In genomic region chr12:57849035-57849434, GRCh38 we compare ENCODE assay signal across 1 cellular context.
TF ChIP-seq lines count a peak whose summit lies in the region.

No MANE protein-coding gene starts in this region.

TF ChIP-seq in HEK293, 187 proteins besides CTCF, POLR2A, EP300 and RAD21 (continued from another document):
- TF ChIP-seq, protein P1, sequence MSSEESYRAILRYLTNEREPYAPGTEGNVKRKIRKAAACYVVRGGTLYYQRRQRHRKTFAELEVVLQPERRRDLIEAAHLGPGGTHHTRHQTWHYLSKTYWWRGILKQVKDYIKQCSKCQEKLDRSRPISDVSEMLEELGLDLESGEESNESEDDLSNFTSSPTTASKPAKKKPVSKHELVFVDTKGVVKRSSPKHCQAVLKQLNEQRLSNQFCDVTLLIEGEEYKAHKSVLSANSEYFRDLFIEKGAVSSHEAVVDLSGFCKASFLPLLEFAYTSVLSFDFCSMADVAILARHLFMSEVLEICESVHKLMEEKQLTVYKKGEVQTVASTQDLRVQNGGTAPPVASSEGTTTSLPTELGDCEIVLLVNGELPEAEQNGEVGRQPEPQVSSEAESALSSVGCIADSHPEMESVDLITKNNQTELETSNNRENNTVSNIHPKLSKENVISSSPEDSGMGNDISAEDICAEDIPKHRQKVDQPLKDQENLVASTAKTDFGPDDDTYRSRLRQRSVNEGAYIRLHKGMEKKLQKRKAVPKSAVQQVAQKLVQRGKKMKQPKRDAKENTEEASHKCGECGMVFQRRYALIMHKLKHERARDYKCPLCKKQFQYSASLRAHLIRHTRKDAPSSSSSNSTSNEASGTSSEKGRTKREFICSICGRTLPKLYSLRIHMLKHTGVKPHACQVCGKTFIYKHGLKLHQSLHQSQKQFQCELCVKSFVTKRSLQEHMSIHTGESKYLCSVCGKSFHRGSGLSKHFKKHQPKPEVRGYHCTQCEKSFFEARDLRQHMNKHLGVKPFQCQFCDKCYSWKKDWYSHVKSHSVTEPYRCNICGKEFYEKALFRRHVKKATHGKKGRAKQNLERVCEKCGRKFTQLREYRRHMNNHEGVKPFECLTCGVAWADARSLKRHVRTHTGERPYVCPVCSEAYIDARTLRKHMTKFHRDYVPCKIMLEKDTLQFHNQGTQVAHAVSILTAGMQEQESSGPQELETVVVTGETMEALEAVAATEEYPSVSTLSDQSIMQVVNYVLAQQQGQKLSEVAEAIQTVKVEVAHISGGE (tag by site-specific recombination; conservative IDR thresholded peaks at IDR 0.05; ENCODE audit: low read depth): no peak
- TF ChIP-seq ZSCAN4 (tag by site-specific recombination; IDR thresholded peaks at IDR 0.05): no peak
- TF ChIP-seq ZFP37 (tag by site-specific recombination; IDR thresholded peaks at IDR 0.05): no peak
- no peak for TF ChIP-seq ZNF48 (tag by site-specific recombination; IDR thresholded peaks at IDR 0.05)
- TF ChIP-seq ZNF37A (tag by site-specific recombination; IDR thresholded peaks at IDR 0.05): no peak
- TF ChIP-seq OSR2 (tag by site-specific recombination; IDR thresholded peaks at IDR 0.05): no peak
- TF ChIP-seq ZNF660 (tag by site-specific recombination; IDR thresholded peaks at IDR 0.05): peak; percentile 38; the same call in 1 of the 2 replicates
- no peak for TF ChIP-seq HOXD13 (CRISPR knock-in tag; IDR thresholded peaks at IDR 0.05; ENCODE audit: borderline replicate concordance)
- no peak for TF ChIP-seq ZNF239 (tag by site-specific recombination; IDR thresholded peaks at IDR 0.05)
- TF ChIP-seq, protein P2, sequence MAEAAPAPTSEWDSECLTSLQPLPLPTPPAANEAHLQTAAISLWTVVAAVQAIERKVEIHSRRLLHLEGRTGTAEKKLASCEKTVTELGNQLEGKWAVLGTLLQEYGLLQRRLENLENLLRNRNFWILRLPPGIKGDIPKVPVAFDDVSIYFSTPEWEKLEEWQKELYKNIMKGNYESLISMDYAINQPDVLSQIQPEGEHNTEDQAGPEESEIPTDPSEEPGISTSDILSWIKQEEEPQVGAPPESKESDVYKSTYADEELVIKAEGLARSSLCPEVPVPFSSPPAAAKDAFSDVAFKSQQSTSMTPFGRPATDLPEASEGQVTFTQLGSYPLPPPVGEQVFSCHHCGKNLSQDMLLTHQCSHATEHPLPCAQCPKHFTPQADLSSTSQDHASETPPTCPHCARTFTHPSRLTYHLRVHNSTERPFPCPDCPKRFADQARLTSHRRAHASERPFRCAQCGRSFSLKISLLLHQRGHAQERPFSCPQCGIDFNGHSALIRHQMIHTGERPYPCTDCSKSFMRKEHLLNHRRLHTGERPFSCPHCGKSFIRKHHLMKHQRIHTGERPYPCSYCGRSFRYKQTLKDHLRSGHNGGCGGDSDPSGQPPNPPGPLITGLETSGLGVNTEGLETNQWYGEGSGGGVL (tag by site-specific recombination; IDR thresholded peaks at IDR 0.05): peak; percentile 51; the same call in 1 of the 2 replicates
- TF ChIP-seq ZBTB8A (tag by site-specific recombination; IDR thresholded peaks at IDR 0.05): no peak
- TF ChIP-seq, protein P3, sequence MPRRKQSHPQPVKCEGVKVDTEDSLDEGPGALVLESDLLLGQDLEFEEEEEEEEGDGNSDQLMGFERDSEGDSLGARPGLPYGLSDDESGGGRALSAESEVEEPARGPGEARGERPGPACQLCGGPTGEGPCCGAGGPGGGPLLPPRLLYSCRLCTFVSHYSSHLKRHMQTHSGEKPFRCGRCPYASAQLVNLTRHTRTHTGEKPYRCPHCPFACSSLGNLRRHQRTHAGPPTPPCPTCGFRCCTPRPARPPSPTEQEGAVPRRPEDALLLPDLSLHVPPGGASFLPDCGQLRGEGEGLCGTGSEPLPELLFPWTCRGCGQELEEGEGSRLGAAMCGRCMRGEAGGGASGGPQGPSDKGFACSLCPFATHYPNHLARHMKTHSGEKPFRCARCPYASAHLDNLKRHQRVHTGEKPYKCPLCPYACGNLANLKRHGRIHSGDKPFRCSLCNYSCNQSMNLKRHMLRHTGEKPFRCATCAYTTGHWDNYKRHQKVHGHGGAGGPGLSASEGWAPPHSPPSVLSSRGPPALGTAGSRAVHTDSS (tag by site-specific recombination; IDR thresholded peaks at IDR 0.05): no peak
- no peak for TF ChIP-seq ZNF426 (tag by site-specific recombination; IDR thresholded peaks at IDR 0.05)
- TF ChIP-seq ZNF510 (tag by site-specific recombination; IDR thresholded peaks at IDR 0.05; ENCODE audit: insufficient replicate concordance): no peak
- 0 out of 2 replicates have a peak, but pooled peaks have one; percentile 18 for TF ChIP-seq ZNF692 (tag by site-specific recombination; IDR thresholded peaks at IDR 0.05)
- no peak for TF ChIP-seq ZNF324 (tag by site-specific recombination; IDR thresholded peaks at IDR 0.05)
- no peak for TF ChIP-seq ELK4 (IDR thresholded peaks at IDR 0.05; ENCODE audit: borderline replicate concordance, low read depth, low read length)
- TF ChIP-seq ZBTB17 (tag by site-specific recombination; IDR thresholded peaks at IDR 0.05): 0 out of 2 replicates have a peak, but pooled peaks have one; percentile 14
- no peak for TF ChIP-seq ZNF707 (tag by site-specific recombination; IDR thresholded peaks at IDR 0.05)
- TF ChIP-seq ZBTB20 (tag by site-specific recombination; IDR thresholded peaks at IDR 0.05): 0 out of 2 replicates have a peak, but pooled peaks have one; percentile 24
- TF ChIP-seq REST (tag by site-specific recombination; IDR thresholded peaks at IDR 0.05): no peak
